Comparison of ENCODE assay signal across 8 cellular contexts in genomic region chr1:192158181-192158580, GRCh38. TPM values are rescaled to one million over a fixed set of nuclear protein-coding genes. Genes with fewer than 3 reads are reported as not detected.
DNase-seq lines count a peak whose midpoint lies in the region; ATAC-seq lines count a peak whose summit lies in the region.

RGS18 (plus strand) TSS chr1:192158462; CDS start chr1:192158638, 176 bp downstream.

- H3K36me3 Mint-ChIP-seq in activated CD4-positive, alpha-beta memory T cell treated with anti-CD3 and anti-CD28 coated beads, Interleukin-2, amount 10 ng/mL, durations not matched to agents 7 days and 5 days (ENCODE audit: low read depth), result no peaks in the 10 kb centered on the region
- no peaks in the 10 kb centered on the region for H3K36me3 Mint-ChIP-seq in activated CD4-positive, alpha-beta memory T cell treated with anti-CD3 and anti-CD28 coated beads for 36 hours

- ATAC-seq in HG03378 (IDR thresholded peaks at IDR 0.05; ENCODE audit: unreplicated experiment) (peak; percentile 60), HG03457 (IDR thresholded peaks at IDR 0.05; ENCODE audit: unreplicated experiment) (no peak)

- H3K4me1 ChIP-seq in adipocyte (ENCODE audit: control insufficient read depth, insufficient read depth, low read length), result no peaks in the 10 kb centered on the region

- no peaks in the 10 kb centered on the region for H3K9me3 Mint-ChIP-seq in activated CD4-positive, alpha-beta memory T cell treated with anti-CD3 and anti-CD28 coated beads, Interleukin-2, amount 10 ng/mL, durations not matched to agents 7 days and 5 days
- no peaks in the 10 kb centered on the region for H3K9me3 Mint-ChIP-seq in activated CD4-positive, alpha-beta memory T cell treated with anti-CD3 and anti-CD28 coated beads for 36 hours

- H3K9ac ChIP-seq in adipocyte (ENCODE audit: low read length), result no peak within 1 kb of the TSS

- no peak within 1 kb of the TSS for H3K4me3 ChIP-seq in adipocyte (ENCODE audit: low read length)

- no peaks in the 10 kb centered on the region for H3K27me3 ChIP-seq in adipocyte (replicated peaks; ENCODE audit: control insufficient read depth, insufficient read depth, low read length)

- CTCF ChIA-PET in activated CD4-positive, alpha-beta memory T cell treated with anti-CD3 and anti-CD28 coated beads, Interleukin-2, amount 10 ng/mL, durations not matched to agents 7 days and 5 days (lab: Charles Lee), result no interaction called here
- CTCF ChIA-PET in activated CD4-positive, alpha-beta memory T cell treated with anti-CD3 and anti-CD28 coated beads for 36 hours (lab: Charles Lee), result no interaction called here

- no peaks in the 10 kb centered on the region for H3K36me3 ChIP-seq in adipocyte (ENCODE audit: control insufficient read depth, insufficient read depth, low read length, severe bottlenecking)

- no peak for DNase-seq in activated CD4-positive, alpha-beta memory T cell treated with anti-CD3 and anti-CD28 coated beads, Interleukin-2, amount 10 ng/mL, durations not matched to agents 7 days and 5 days
- no peak for DNase-seq in activated CD4-positive, alpha-beta memory T cell treated with anti-CD3 and anti-CD28 coated beads for 36 hours
- peak; percentile 38 for DNase-seq in adipocyte (ENCODE audit: low read depth)
- DNase-seq in stromal cell of bone marrow (ENCODE audit: low read depth), result peak; percentile 33
- no peak for DNase-seq in mesenteric fat pad (ENCODE audit: low spot score)
- no peak for DNase-seq in COLO829 (ENCODE audit: low spot score)

- H3K4me1 Mint-ChIP-seq in activated CD4-positive, alpha-beta memory T cell treated with anti-CD3 and anti-CD28 coated beads, Interleukin-2, amount 10 ng/mL, durations not matched to agents 7 days and 5 days, result no peaks in the 10 kb centered on the region
- H3K4me1 Mint-ChIP-seq in activated CD4-positive, alpha-beta memory T cell treated with anti-CD3 and anti-CD28 coated beads for 36 hours (ENCODE audit: low read depth), result no peaks in the 10 kb centered on the region

- POLR2A ChIA-PET in activated CD4-positive, alpha-beta memory T cell treated with anti-CD3 and anti-CD28 coated beads, Interleukin-2, amount 10 ng/mL, durations not matched to agents 7 days and 5 days (lab: Charles Lee), result no interaction called here
- POLR2A ChIA-PET in activated CD4-positive, alpha-beta memory T cell treated with anti-CD3 and anti-CD28 coated beads for 36 hours (lab: Charles Lee), result no interaction called here

- H3K27ac Mint-ChIP-seq in activated CD4-positive, alpha-beta memory T cell treated with anti-CD3 and anti-CD28 coated beads, Interleukin-2, amount 10 ng/mL, durations not matched to agents 7 days and 5 days, result no peak within 1 kb of the TSS
- no peak within 1 kb of the TSS for H3K27ac Mint-ChIP-seq in activated CD4-positive, alpha-beta memory T cell treated with anti-CD3 and anti-CD28 coated beads for 36 hours

- H3K27me3 Mint-ChIP-seq in activated CD4-positive, alpha-beta memory T cell treated with anti-CD3 and anti-CD28 coated beads, Interleukin-2, amount 10 ng/mL, durations not matched to agents 7 days and 5 days, result no peaks in the 10 kb centered on the region
- no peaks in the 10 kb centered on the region for H3K27me3 Mint-ChIP-seq in activated CD4-positive, alpha-beta memory T cell treated with anti-CD3 and anti-CD28 coated beads for 36 hours

- H3K9me3 ChIP-seq in adipocyte (ENCODE audit: control insufficient read depth, low read length), result no peaks in the 10 kb centered on the region

- intact Hi-C loops in activated CD4-positive, alpha-beta memory T cell treated with anti-CD3 and anti-CD28 coated beads for 36 hours (cut with micrococcal nuclease), result no loop called here

- H3K4me3 Mint-ChIP-seq in activated CD4-positive, alpha-beta memory T cell treated with anti-CD3 and anti-CD28 coated beads, Interleukin-2, amount 10 ng/mL, durations not matched to agents 7 days and 5 days, result peak within 1 kb of the TSS; percentile 17
- no peak within 1 kb of the TSS for H3K4me3 Mint-ChIP-seq in activated CD4-positive, alpha-beta memory T cell treated with anti-CD3 and anti-CD28 coated beads for 36 hours

RNA-seq across cellular contexts. Expression of gene RGS18, which starts in this region (rescaled TPM):
- under 1 TPM; 0.28 to 0.80 TPM for total RNA-seq in activated CD4-positive, alpha-beta memory T cell treated with anti-CD3 and anti-CD28 coated beads, Interleukin-2, amount 10 ng/mL, durations not matched to agents 7 days and 5 days
- under 1 TPM; 0.19 TPM for total RNA-seq in activated CD4-positive, alpha-beta memory T cell treated with anti-CD3 and anti-CD28 coated beads for 36 hours
- 7.3 TPM for total RNA-seq in mesenteric fat pad

Comparison
In these comparisons a context has a peak if more than half of its experiments do, and no peak if none do; other contexts are left out.
1. DNase-seq: peak in adipocyte (single experiment) and stromal cell of bone marrow (single experiment); none in activated CD4-positive, alpha-beta memory T cell treated with anti-CD3 and anti-CD28 coated beads, Interleukin-2, amount 10 ng/mL, durations not matched to agents 7 days and 5 days (single experiment), activated CD4-positive, alpha-beta memory T cell treated with anti-CD3 and anti-CD28 coated beads for 36 hours (single experiment), mesenteric fat pad (single experiment) and COLO829 (single experiment).